In the genomic region with DNA sequence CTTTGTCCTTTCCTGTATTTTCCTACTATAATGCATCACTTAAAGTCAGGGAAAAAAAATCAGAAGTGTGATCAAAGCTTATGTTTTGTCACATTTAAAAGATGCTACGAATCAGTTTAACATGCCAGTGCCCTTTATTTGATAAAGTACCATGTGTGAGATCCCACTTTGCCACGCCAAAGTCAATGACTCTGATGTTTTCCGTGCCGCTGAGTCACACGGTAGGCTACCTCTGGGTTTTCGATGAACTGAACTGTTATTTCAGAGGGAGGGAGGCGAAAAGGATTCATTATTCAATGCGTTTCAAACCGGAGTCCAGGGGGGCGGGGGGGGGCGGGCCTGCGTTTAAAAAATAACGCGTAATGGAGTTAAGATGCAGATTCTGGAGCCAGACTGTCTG, we compare ENCODE assay signal across 8 cellular contexts.
DNase-seq lines count a peak whose midpoint lies in the region; ATAC-seq and TF ChIP-seq lines count a peak whose summit lies in the region.

No MANE protein-coding gene starts in this region.

- peak overlapping the region; percentile 47 for H3K4me3 ChIP-seq in BE2C (ENCODE audit: low read depth, low read length)
- H3K4me3 ChIP-seq in IMR-90 (ENCODE audit: insufficient read depth, low read depth, low read length), result peak overlapping the region; percentile 46
- peak overlapping the region; percentile 60 for H3K4me3 ChIP-seq in neural cell (ENCODE audit: low read length)

- TF ChIP-seq EP300 in neural cell (conservative IDR thresholded peaks at IDR 0.05; ENCODE audit: poor library complexity, severe bottlenecking), result no peak

- H2BK20ac ChIP-seq in IMR-90 (ENCODE audit: low read depth, low read length), result 0 out of 2 replicates have a peak overlapping the region, but pooled peaks have one; percentile 36

- peaks cover 4% of the 10 kb centered on the region for H3K36me3 Mint-ChIP-seq in chondrocyte (ENCODE audit: low read depth)

- no peak for TF ChIP-seq POLR2A in IMR-90 (IDR thresholded peaks at IDR 0.05; ENCODE audit: low read depth, low read length)

- TF ChIP-seq CTCF in BE2C (IDR thresholded peaks at IDR 0.05; ENCODE audit: low read depth, low read length) (no peak), IMR-90 (conservative IDR thresholded peaks at IDR 0.05; ENCODE audit: low read depth, low read length) (no peak), chondrocyte (IDR thresholded peaks at IDR 0.05) (no peak), neural cell (IDR thresholded peaks at IDR 0.05; ENCODE audit: poor library complexity, severe bottlenecking) (no peak)

- H3K9me3 ChIP-seq in BE2C (no peaks in the 10 kb centered on the region), IMR-90 (ENCODE audit: control insufficient read depth, insufficient read depth, low read length) (no peaks in the 10 kb centered on the region), neural cell (ENCODE audit: low read length) (no peaks in the 10 kb centered on the region)

- H3K36me3 ChIP-seq in BE2C (no peaks in the 10 kb centered on the region), IMR-90 (ENCODE audit: control insufficient read depth, insufficient read depth, low read length) (no peaks in the 10 kb centered on the region), neural cell (ENCODE audit: insufficient read depth, low read length) (no peaks in the 10 kb centered on the region)

- no peak overlapping the region for H2BK15ac ChIP-seq in IMR-90 (ENCODE audit: low read depth, low read length)

- H3K27me3 ChIP-seq in BE2C (no peaks in the 10 kb centered on the region), IMR-90 (ENCODE audit: control insufficient read depth, insufficient read depth, low read length) (peaks cover 34% of the 10 kb centered on the region), neural cell (ENCODE audit: insufficient read depth, low read depth, low read length) (no peaks in the 10 kb centered on the region)

- H3K9ac ChIP-seq in IMR-90 (ENCODE audit: low read depth, low read length) (no peak overlapping the region), neural cell (ENCODE audit: low read length) (peak overlapping the region; percentile 51)

- POLR2A ChIA-PET in IMR-90 (lab: Charles Lee; ENCODE audit: unreplicated experiment), result no interaction called here

- H3K27ac Mint-ChIP-seq in chondrocyte (ENCODE audit: unreplicated experiment), result no peak overlapping the region

- H3K9me1 ChIP-seq in IMR-90 (ENCODE audit: insufficient read depth, low read length), result no peaks in the 10 kb centered on the region

- peak overlapping the region; percentile 74 for H3K4me3 Mint-ChIP-seq in chondrocyte (ENCODE audit: unreplicated experiment)

- peaks cover 24% of the 10 kb centered on the region for H3K4me1 Mint-ChIP-seq in chondrocyte (ENCODE audit: low read depth)

- peak overlapping the region; percentile 44; the same call in 1 of the 2 replicates for H2BK120ac ChIP-seq in IMR-90 (ENCODE audit: low read depth, low read length)

- H2AK9ac ChIP-seq in IMR-90 (replicated peaks; ENCODE audit: low read depth, low read length, poor library complexity), result no peak overlapping the region

- CTCF ChIA-PET in IMR-90 (lab: Yijun Ruan, JAX), result interaction anchor here (0.8 kb wide), 1 partner anchor 1130 kb away, joined by 3 read pairs; no protein-coding TSS in a partner anchor

- H3K23ac ChIP-seq in IMR-90 (ENCODE audit: low read depth, low read length), result peak overlapping the region; percentile 57

- no peaks in the 10 kb centered on the region for H3K79me2 ChIP-seq in neural cell (replicated peaks; ENCODE audit: insufficient read depth, low read length)

- no peak overlapping the region; the same call in 1 of the 2 replicates for H3K27ac ChIP-seq in IMR-90 (ENCODE audit: insufficient read depth, low read length)
- H3K27ac ChIP-seq in neural cell (ENCODE audit: low read length), result no peak overlapping the region

- H3K27me3 Mint-ChIP-seq in chondrocyte (ENCODE audit: low read depth), result peaks cover 4% of the 10 kb centered on the region

- no peaks in the 10 kb centered on the region for H3K9me3 Mint-ChIP-seq in chondrocyte (ENCODE audit: low read depth)

- no peaks in the 10 kb centered on the region for H3K9me2 ChIP-seq in neural cell (ENCODE audit: insufficient read depth, low read length)

- H4K20me1 ChIP-seq in IMR-90 (ENCODE audit: insufficient read depth, low read length), result no peaks in the 10 kb centered on the region
- H4K20me1 ChIP-seq in neural cell (ENCODE audit: insufficient read depth), result no peaks in the 10 kb centered on the region

- H3K4me1 ChIP-seq in BE2C (no peaks in the 10 kb centered on the region), IMR-90 (ENCODE audit: control insufficient read depth, insufficient read depth, low read length) (peaks cover 3% of the 10 kb centered on the region)

- peak overlapping the region; percentile 47 to 62; a peak in 2 of 4 replicates for H4K8ac ChIP-seq in IMR-90 (ENCODE audit: low read depth in 2 of 2, low read length in 2 of 2)

- no peak overlapping the region for H4K5ac ChIP-seq in IMR-90 (ENCODE audit: low read depth, low read length)

- no TSS peak for BruUV-seq in IMR-90 (replicated peaks; lab: Mats Ljungman, UMichigan)

- H2BK5ac ChIP-seq in IMR-90 (ENCODE audit: low read depth, low read length, poor library complexity, severe bottlenecking), result no peak overlapping the region

- H3K14ac ChIP-seq in IMR-90 (replicated peaks; ENCODE audit: low read depth, low read length), result no peak overlapping the region

- dilution Hi-C loops in IMR-90 (cut with HindIII; ENCODE audit: low sequenced_read_pairs, unreplicated experiment), result no loop called here

- 26% methylated on average over 3 of the region's 14 CpGs; no CpG with 5 or more reads in 1 of the 2 experiments for WGBS in IMR-90 (ENCODE audit: extremely low coverage in 2 of 2, insufficient read length in 1 of 2), 2 experiments

- intact Hi-C loops in IMR-90 (cut with micrococcal nuclease), result no loop called here

- H2AK5ac ChIP-seq in IMR-90 (ENCODE audit: low read depth, low read length), result no peak overlapping the region

- no peak overlapping the region for H3K18ac ChIP-seq in IMR-90 (ENCODE audit: low read depth, low read length)

- H2AFZ ChIP-seq in IMR-90 (replicated peaks; ENCODE audit: low read length, poor library complexity) (peak overlapping the region; percentile 87), neural cell (ENCODE audit: low read depth, low read length) (no peak overlapping the region)

- in situ Hi-C loops in IMR-90 (cut with MboI; ENCODE audit: low sequenced_read_pairs), result no loop called here

- H3K4me2 ChIP-seq in IMR-90 (ENCODE audit: low read depth, low read length) (peak overlapping the region; percentile 80), neural cell (ENCODE audit: low read length) (no peak overlapping the region)

- TF ChIP-seq RAD21 in IMR-90 (IDR thresholded peaks at IDR 0.05; ENCODE audit: low read length), result no peak
- no peak for TF ChIP-seq RAD21 in neural cell (conservative IDR thresholded peaks at IDR 0.05)

- H4K91ac ChIP-seq in IMR-90 (ENCODE audit: insufficient read depth, low read depth, low read length), result no peak overlapping the region

- no peak overlapping the region for H3K4ac ChIP-seq in IMR-90 (ENCODE audit: low read depth, low read length)

- ATAC-seq in IMR-90 (ENCODE audit: low read depth), result peak; percentile 23
- ATAC-seq in GM21737 (IDR thresholded peaks at IDR 0.05; ENCODE audit: unreplicated experiment), result no peak
- ATAC-seq in GM21786 (IDR thresholded peaks at IDR 0.05; ENCODE audit: unreplicated experiment), result no peak

- H3K79me1 ChIP-seq in IMR-90 (ENCODE audit: low read depth in 1 of 2, low read length in 2 of 2), result no peaks in the 10 kb centered on the region

- DNase-seq in BE2C (no peak), IMR-90 (no peak), chondrocyte (ENCODE audit: low spot score) (no peak), SW 1271 (lab: John Stamatoyannopoulos, UW) (no peak)
- no peak for DNase-seq in activated effector memory CD4-positive, alpha-beta T cell treated with anti-CD3 and anti-CD28 coated beads, Interleukin-2, amount 50 U/mL, for 16 hours

- H3F3A ChIP-seq in neural cell (ENCODE audit: insufficient read depth, low read length, poor library complexity, severe bottlenecking), result no peaks in the 10 kb centered on the region

- no peak overlapping the region for H3K56ac ChIP-seq in IMR-90 (ENCODE audit: extremely low read depth, insufficient read depth, low read length)

TF ChIP-seq in IMR-90, 13 proteins besides CTCF, POLR2A, EP300 and RAD21 (continues in another document):
- TF ChIP-seq MAFK (IDR thresholded peaks at IDR 0.05; ENCODE audit: low read depth, low read length) (no peak), CHD1 (IDR thresholded peaks at IDR 0.05; ENCODE audit: low read depth, low read length) (no peak), RFX5 (IDR thresholded peaks at IDR 0.05; ENCODE audit: low read depth, low read length) (no peak), NFE2L2 (IDR thresholded peaks at IDR 0.05; ENCODE audit: low read depth, low read length) (no peak), FOS (IDR thresholded peaks at IDR 0.05; ENCODE audit: low read depth, low read length) (no peak), RCOR1 (IDR thresholded peaks at IDR 0.05; ENCODE audit: insufficient replicate concordance, low read length) (no peak)
- TF ChIP-seq, protein P1, sequence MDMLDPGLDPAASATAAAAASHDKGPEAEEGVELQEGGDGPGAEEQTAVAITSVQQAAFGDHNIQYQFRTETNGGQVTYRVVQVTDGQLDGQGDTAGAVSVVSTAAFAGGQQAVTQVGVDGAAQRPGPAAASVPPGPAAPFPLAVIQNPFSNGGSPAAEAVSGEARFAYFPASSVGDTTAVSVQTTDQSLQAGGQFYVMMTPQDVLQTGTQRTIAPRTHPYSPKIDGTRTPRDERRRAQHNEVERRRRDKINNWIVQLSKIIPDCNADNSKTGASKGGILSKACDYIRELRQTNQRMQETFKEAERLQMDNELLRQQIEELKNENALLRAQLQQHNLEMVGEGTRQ (IDR thresholded peaks at IDR 0.05; ENCODE audit: low read depth, low read length), result no peak

TF ChIP-seq in neural cell, 6 proteins besides CTCF, POLR2A, EP300 and RAD21 (continues in another document):
- no peak for TF ChIP-seq POLR2AphosphoS5 (IDR thresholded peaks at IDR 0.05)
- TF ChIP-seq MXI1 (conservative IDR thresholded peaks at IDR 0.05; ENCODE audit: poor library complexity, severe bottlenecking), result no peak
- no peak for TF ChIP-seq SMC3 (conservative IDR thresholded peaks at IDR 0.05; ENCODE audit: poor library complexity)
